10 cellular contexts compared by ENCODE assay signal in the genomic region with DNA sequence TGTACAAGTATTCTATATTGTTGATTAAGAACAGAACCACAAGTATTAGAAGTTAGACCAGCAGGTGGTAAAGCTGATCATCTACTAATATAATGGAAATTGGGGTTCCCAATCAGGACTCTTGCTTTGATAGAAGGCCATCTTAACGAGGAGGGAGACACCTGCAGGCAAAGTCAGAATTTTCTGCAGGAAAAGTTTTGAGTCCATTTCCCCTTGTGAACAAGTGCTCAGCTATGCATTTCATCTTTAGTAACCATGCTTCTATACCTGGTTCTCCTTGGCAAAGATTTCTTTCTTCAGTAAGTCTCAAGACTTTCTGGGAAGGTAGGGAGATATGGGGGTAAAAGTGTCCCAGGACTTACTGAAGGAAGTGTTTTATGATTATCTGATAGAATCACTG. TPM values are rescaled to one million over a fixed set of nuclear protein-coding genes. Genes with fewer than 3 reads are reported as not detected.
DNase-seq lines count a peak whose midpoint lies in the region; ATAC-seq and TF ChIP-seq lines count a peak whose summit lies in the region.
"Had no signal": no experiment of that assay in that cellular context is flagged by ENCODE, and none has a peak within 500 bp of the region (broad histone marks: within the 10 kb centered on the region; RNA-seq: fewer than 3 reads in every experiment).

No MANE protein-coding gene starts in this region.

- no peak overlapping the region for H4K91ac ChIP-seq in IMR-90 (ENCODE audit: insufficient read depth, low read depth, low read length)

- BruUV-seq in IMR-90 (replicated peaks; lab: Mats Ljungman, UMichigan), result no TSS peak

- no peak overlapping the region for H3K27ac ChIP-seq in IMR-90 (ENCODE audit: insufficient read depth, low read length)
- H3K27ac ChIP-seq in lung (ENCODE audit: low read depth in 1 of 2, low read length in 1 of 2), result no peak overlapping the region
- no peak overlapping the region for H3K27ac ChIP-seq in smooth muscle cell (ENCODE audit: low read depth)
- H3K27ac ChIP-seq: SJCRH30 had no signal

- H2BK5ac ChIP-seq in IMR-90 (ENCODE audit: low read depth, low read length, poor library complexity, severe bottlenecking), result no peak overlapping the region

- no peak overlapping the region for H2BK120ac ChIP-seq in IMR-90 (ENCODE audit: low read depth, low read length)

- H3K4me2 ChIP-seq in IMR-90 (ENCODE audit: low read depth, low read length), result no peak overlapping the region
- H3K4me2 ChIP-seq in smooth muscle cell, result no peak overlapping the region

- WGBS in IMR-90 (ENCODE audit: extremely low coverage in 2 of 2, insufficient read length in 1 of 2), 2 experiments, result no CpG with 5 or more reads among the region's 1 CpG
- WGBS in lung, 2 donors, result 5 to 12% methylated on average over 1 of the region's 1 CpG
- 8% methylated on average over 1 of the region's 1 CpG for WGBS in smooth muscle cell (ENCODE audit: low lambda C conversion rate)

- peaks cover 5% of the 10 kb centered on the region; the same call in 1 of the 2 replicates for H4K20me1 ChIP-seq in IMR-90 (ENCODE audit: insufficient read depth, low read length)
- H4K20me1 ChIP-seq in smooth muscle cell (ENCODE audit: low read depth), result no peaks in the 10 kb centered on the region

- H3K79me2 ChIP-seq in smooth muscle cell (ENCODE audit: low read depth), result no peaks in the 10 kb centered on the region

- peaks cover 0 to 9% of the 10 kb centered on the region in 2 experiments; a peak in 1 of 4 replicates for H3K79me1 ChIP-seq in IMR-90 (ENCODE audit: low read depth in 1 of 2, low read length in 2 of 2)

- DNase-seq in DMS 273 (lab: John Stamatoyannopoulos, UW; ENCODE audit: unreplicated experiment) (peak; percentile 33), DMS 273 treated with DMSO at 0.1 percent for 48 hours (lab: John Stamatoyannopoulos, UW) (no peak), IMR-90 (peak; percentile 36), astrocyte of the cerebellum (ENCODE audit: low read depth) (no peak), lung (ENCODE audit: low spot score) (no peak), smooth muscle cell (lab: John Stamatoyannopoulos, UW; ENCODE audit: unreplicated experiment) (no peak), activated gamma-delta T cell treated with Interleukin-2 at 50 U/mL for 16 hours (no peak)
- DNase-seq in activated naive CD8-positive, alpha-beta T cell treated with anti-CD3 and anti-CD28 coated beads for 36 hours, result no peak
- DNase-seq: activated naive CD4-positive, alpha-beta T cell treated with Interleukin-2 at 50 U/mL for 16 hours had no signal

- TF ChIP-seq CTCF in IMR-90 (conservative IDR thresholded peaks at IDR 0.05; ENCODE audit: low read depth, low read length) (peak; percentile 41), astrocyte of the cerebellum (IDR thresholded peaks at IDR 0.05; ENCODE audit: low read depth, low read length, missing control alignments) (peak; percentile 43), lung (IDR thresholded peaks at IDR 0.05; ENCODE audit: control extremely low read depth, extremely low read depth) (peak; percentile 11), smooth muscle cell (IDR thresholded peaks at IDR 0.05; ENCODE audit: borderline replicate concordance, insufficient read depth, poor library complexity, severe bottlenecking) (no peak)

- H3K9me1 ChIP-seq in IMR-90 (ENCODE audit: insufficient read depth, low read length), result peaks cover 6% of the 10 kb centered on the region; the same call in 1 of the 2 replicates

- H3K27ac Mint-ChIP-seq in activated naive CD8-positive, alpha-beta T cell treated with anti-CD3 and anti-CD28 coated beads for 36 hours, result no peak overlapping the region

- ATAC-seq in IMR-90 (ENCODE audit: low read depth) (no peak), lung (ENCODE audit: insufficient read depth, low FRiP score) (no peak)

- no peaks in the 10 kb centered on the region for H3K36me3 ChIP-seq in IMR-90 (ENCODE audit: control insufficient read depth, insufficient read depth, low read length)
- no peaks in the 10 kb centered on the region for H3K36me3 ChIP-seq in lung (ENCODE audit: control insufficient read depth in 2 of 2, insufficient read depth in 2 of 2, low read length in 2 of 2)
- no peaks in the 10 kb centered on the region for H3K36me3 ChIP-seq in smooth muscle cell (ENCODE audit: low read depth)
- H3K36me3 ChIP-seq: SJCRH30 had no signal

- H3K36me3 Mint-ChIP-seq in activated naive CD8-positive, alpha-beta T cell treated with anti-CD3 and anti-CD28 coated beads for 36 hours, result no peaks in the 10 kb centered on the region

- no peaks in the 10 kb centered on the region for H3K27me3 Mint-ChIP-seq in activated naive CD8-positive, alpha-beta T cell treated with anti-CD3 and anti-CD28 coated beads for 36 hours

- H3K14ac ChIP-seq in IMR-90 (replicated peaks; ENCODE audit: low read depth, low read length), result no peak overlapping the region

- in situ Hi-C loops in IMR-90 (cut with MboI; ENCODE audit: low sequenced_read_pairs) (no loop called here), astrocyte of the cerebellum (cut with HindIII; ENCODE audit: low sequenced_read_pairs) (no loop called here)

- H3K23ac ChIP-seq in IMR-90 (ENCODE audit: low read depth, low read length), result no peak overlapping the region

- H2BK20ac ChIP-seq in IMR-90 (ENCODE audit: low read depth, low read length), result no peak overlapping the region

- no peak overlapping the region for H2AK5ac ChIP-seq in IMR-90 (ENCODE audit: low read depth, low read length)

- intact Hi-C loops in IMR-90 (cut with micrococcal nuclease), result no loop called here

- no peaks in the 10 kb centered on the region for H3K9me3 Mint-ChIP-seq in activated naive CD8-positive, alpha-beta T cell treated with anti-CD3 and anti-CD28 coated beads for 36 hours

- H2BK15ac ChIP-seq in IMR-90 (ENCODE audit: low read depth, low read length), result no peak overlapping the region

- peak; percentile 34 for TF ChIP-seq RAD21 in IMR-90 (IDR thresholded peaks at IDR 0.05; ENCODE audit: low read length)

- H3K18ac ChIP-seq in IMR-90 (ENCODE audit: low read depth, low read length), result no peak overlapping the region

- H3K4ac ChIP-seq in IMR-90 (ENCODE audit: low read depth, low read length), result no peak overlapping the region

- no peak overlapping the region for H3K4me3 ChIP-seq in IMR-90 (ENCODE audit: insufficient read depth, low read depth, low read length)
- no peak overlapping the region for H3K4me3 ChIP-seq in astrocyte of the cerebellum (ENCODE audit: low read depth, low read length)
- H3K4me3 ChIP-seq in lung, result no peak overlapping the region
- H3K4me3 ChIP-seq in smooth muscle cell, result no peak overlapping the region
- H3K4me3 ChIP-seq: SJCRH30 had no signal

- CTCF ChIA-PET in IMR-90 (lab: Yijun Ruan, JAX), result interaction anchor here (0.8 to 1.4 kb wide), 3 partner anchors 39 to 449 kb away, joined by 3 to 5 read pairs (median 3); no protein-coding TSS in a partner anchor

- no peak overlapping the region for H3K56ac ChIP-seq in IMR-90 (ENCODE audit: extremely low read depth, insufficient read depth, low read length)

- peaks cover 15% of the 10 kb centered on the region for H3K4me1 Mint-ChIP-seq in activated naive CD8-positive, alpha-beta T cell treated with anti-CD3 and anti-CD28 coated beads for 36 hours

- no peak overlapping the region for H2AFZ ChIP-seq in IMR-90 (replicated peaks; ENCODE audit: low read length, poor library complexity)
- H2AFZ ChIP-seq in smooth muscle cell (ENCODE audit: low read depth), result no peak overlapping the region

- no peak overlapping the region for H4K8ac ChIP-seq in IMR-90 (ENCODE audit: low read depth in 2 of 2, low read length in 2 of 2)

- H3K4me3 Mint-ChIP-seq in activated naive CD8-positive, alpha-beta T cell treated with anti-CD3 and anti-CD28 coated beads for 36 hours, result no peak overlapping the region

- dilution Hi-C loops in IMR-90 (cut with HindIII; ENCODE audit: low sequenced_read_pairs, unreplicated experiment), result no loop called here

- no peak overlapping the region for H2AK9ac ChIP-seq in IMR-90 (replicated peaks; ENCODE audit: low read depth, low read length, poor library complexity)

- H3K27me3 ChIP-seq in IMR-90 (ENCODE audit: control insufficient read depth, insufficient read depth, low read length) (no peaks in the 10 kb centered on the region), lung (ENCODE audit: control insufficient read depth, insufficient read depth) (no peaks in the 10 kb centered on the region), smooth muscle cell (ENCODE audit: low read depth) (no peaks in the 10 kb centered on the region)
- H3K27me3 ChIP-seq: SJCRH30 had no signal

- H3K9ac ChIP-seq in IMR-90 (ENCODE audit: low read depth, low read length) (no peak overlapping the region), smooth muscle cell (ENCODE audit: low read depth) (no peak overlapping the region)

- no peak overlapping the region for H4K5ac ChIP-seq in IMR-90 (ENCODE audit: low read depth, low read length)

- H3F3A ChIP-seq in smooth muscle cell (ENCODE audit: low read depth), result peaks cover 8% of the 10 kb centered on the region

- peaks cover 5% of the 10 kb centered on the region for H3K4me1 ChIP-seq in IMR-90 (ENCODE audit: control insufficient read depth, insufficient read depth, low read length)
- H3K4me1 ChIP-seq in lung (ENCODE audit: control insufficient read depth in 2 of 2, insufficient read depth in 2 of 2, low read length in 2 of 2), result peaks cover 2 to 6% of the 10 kb centered on the region in 2 donors
- H3K4me1 ChIP-seq in smooth muscle cell (ENCODE audit: low read depth), result no peaks in the 10 kb centered on the region

- POLR2A ChIA-PET in IMR-90 (lab: Charles Lee; ENCODE audit: unreplicated experiment), result no interaction called here

- TF ChIP-seq POLR2A in IMR-90 (IDR thresholded peaks at IDR 0.05; ENCODE audit: low read depth, low read length), result no peak

- H3K9me3 ChIP-seq in IMR-90 (ENCODE audit: control insufficient read depth, insufficient read depth, low read length) (no peaks in the 10 kb centered on the region), lung (ENCODE audit: control insufficient read depth in 2 of 2, insufficient read depth in 1 of 2, low read length in 1 of 2) (no peaks in the 10 kb centered on the region), smooth muscle cell (replicated peaks; ENCODE audit: low read depth) (no peaks in the 10 kb centered on the region)
- H3K9me3 ChIP-seq: SJCRH30 had no signal

RNA-seq across cellular contexts. Expression of gene USPL1, which starts 36.1 kb away (rescaled TPM):
- 15.4 and 22.5 TPM in 2 replicates for total RNA-seq in IMR-90 (2012; rRNA removed)
- polyA plus RNA-seq in IMR-90 (2012; rRNA removed), result 8.3 and 12.1 TPM in 2 replicates
- polyA plus RNA-seq in IMR-90 (2012; cell fraction: cytosol; rRNA removed), result 1.6 and 2.3 TPM in 2 replicates
- polyA plus RNA-seq in IMR-90 (2012; cell fraction: nucleus; rRNA removed; ENCODE audit: low replicate concordance), result 5.0 and 36.2 TPM in 2 replicates
- 10 to 100 TPM; 13.4 to 31.9 TPM for total RNA-seq in lung
- polyA plus RNA-seq in lung, result 1 to 10 TPM; 8.5 to 9.7 TPM
- 10 to 100 TPM; 13.6 to 15.3 TPM for total RNA-seq in activated naive CD8-positive, alpha-beta T cell treated with anti-CD3 and anti-CD28 coated beads for 36 hours
- total RNA-seq in smooth muscle cell, result 33.3 and 37.7 TPM in 2 replicates
- 11.6 and 12.3 TPM in 2 replicates for polyA plus RNA-seq in smooth muscle cell

Comparison
In these comparisons a context has a peak if more than half of its experiments do, and no peak if none do; other contexts are left out.
1. DNase-seq: peak in DMS 273 (single experiment) and IMR-90 (single experiment); none in DMS 273 treated with DMSO at 0.1 percent for 48 hours (single experiment), astrocyte of the cerebellum (single experiment), lung (single experiment), activated naive CD8-positive, alpha-beta T cell treated with anti-CD3 and anti-CD28 coated beads for 36 hours (single experiment), smooth muscle cell (single experiment) and activated gamma-delta T cell treated with Interleukin-2 at 50 U/mL for 16 hours (single experiment).